Comparison of ENCODE assay signal across 13 cellular contexts in genomic region chr1:182761396-182762395, GRCh38. TPM values are rescaled to one million over a fixed set of nuclear protein-coding genes. Genes with fewer than 3 reads are reported as not detected.
DNase-seq lines count a peak whose midpoint lies in the region; ATAC-seq, FAIRE-seq and TF ChIP-seq lines count a peak whose summit lies in the region.
"Had no signal": no experiment of that assay in that cellular context is flagged by ENCODE, and none has a peak within 500 bp of the region (broad histone marks: within the 10 kb centered on the region; RNA-seq: fewer than 3 reads in every experiment).

No MANE protein-coding gene starts in this region.

- no peaks in the 10 kb centered on the region for H3K9me3 ChIP-seq in Karpas-422 (ENCODE audit: low read length)
- no peaks in the 10 kb centered on the region for H3K9me3 ChIP-seq in T-helper 17 cell (ENCODE audit: control insufficient read depth, low read length, poor library complexity, severe bottlenecking)
- no peaks in the 10 kb centered on the region for H3K9me3 ChIP-seq in upper lobe of right lung
- H3K9me3 ChIP-seq: sigmoid colon, tibial artery had no signal

- no peak for TF ChIP-seq CTCF in epithelial cell of esophagus (IDR thresholded peaks at IDR 0.05; ENCODE audit: insufficient read depth, low read depth, low read length, missing control alignments)
- TF ChIP-seq CTCF in upper lobe of right lung (IDR thresholded peaks at IDR 0.05), result no peak

- no peak overlapping the region for H3K27ac ChIP-seq in Karpas-422 (ENCODE audit: low read length)
- H3K27ac ChIP-seq in upper lobe of right lung, result no peak overlapping the region
- H3K27ac ChIP-seq: sigmoid colon, SK-N-MC, tibial artery had no signal

- H3K4me1 Mint-ChIP-seq in stimulated activated naive CD8-positive, alpha-beta T cell treated with anti-CD3 and anti-CD28 coated beads, Interleukin-15, amount 100 ng/mL, for 72 hours, result peaks cover 13% of the 10 kb centered on the region
- no peaks in the 10 kb centered on the region for H3K4me1 Mint-ChIP-seq in T-helper 17 cell
- H3K4me1 Mint-ChIP-seq: CD8-positive, alpha-beta memory T cell had no signal

- no peaks in the 10 kb centered on the region for H3K36me3 Mint-ChIP-seq in T-helper 17 cell (ENCODE audit: low read depth)

- no peak overlapping the region for H3K4me2 ChIP-seq in Karpas-422 (ENCODE audit: low read depth, low read length, poor library complexity, severe bottlenecking)

- no peak for TF ChIP-seq POLR2A in H54 (IDR thresholded peaks at IDR 0.05; ENCODE audit: low read depth, low read length)

- H3K36me3 ChIP-seq in Karpas-422 (ENCODE audit: insufficient read depth, low read length) (no peaks in the 10 kb centered on the region), upper lobe of right lung (no peaks in the 10 kb centered on the region)
- H3K36me3 ChIP-seq: sigmoid colon, tibial artery had no signal

- peak; percentile 56 for ATAC-seq in stimulated activated naive CD8-positive, alpha-beta T cell treated with anti-CD3 and anti-CD28 coated beads, Interleukin-15, amount 100 ng/mL, for 72 hours
- ATAC-seq in stimulated activated naive CD8-positive, alpha-beta T cell treated with anti-CD3 and anti-CD28 coated beads, Interleukin-15, Interleukin-2, amounts not matched to agents 100 U/mL and 50 U/mL, for 24 hours, result no peak
- ATAC-seq in T-helper 17 cell (no peak), upper lobe of right lung (no peak)

- H3K27me3 Mint-ChIP-seq in stimulated activated naive CD8-positive, alpha-beta T cell treated with anti-CD3 and anti-CD28 coated beads, Interleukin-15, amount 100 ng/mL, for 72 hours, result peaks cover 38% of the 10 kb centered on the region
- peaks cover 20% of the 10 kb centered on the region for H3K27me3 Mint-ChIP-seq in T-helper 17 cell

- no peaks in the 10 kb centered on the region for H3K9me2 ChIP-seq in Karpas-422 (replicated peaks; ENCODE audit: insufficient read depth, low read length)

- DNase-seq in stimulated activated naive CD8-positive, alpha-beta T cell treated with anti-CD3 and anti-CD28 coated beads, Interleukin-15, amount 100 ng/mL, for 72 hours, result peak in 1 of 2 donors; percentile 25
- no peak for DNase-seq in stimulated activated naive CD8-positive, alpha-beta T cell treated with anti-CD3 and anti-CD28 coated beads, Interleukin-15, Interleukin-2, amounts not matched to agents 100 U/mL and 50 U/mL, for 24 hours
- peak; percentile 56 for DNase-seq in NCI-H446 treated with DMSO at 0.1 percent for 48 hours (lab: John Stamatoyannopoulos, UW)
- DNase-seq in epithelial cell of esophagus (ENCODE audit: low read depth), result peak; percentile 63
- DNase-seq in H54 (ENCODE audit: insufficient read length, low spot score), result no peak
- DNase-seq in Karpas-422, result no peak
- DNase-seq in T-helper 17 cell, result no peak
- DNase-seq in upper lobe of right lung, result no peak
- DNase-seq: CD8-positive, alpha-beta memory T cell; sigmoid colon; tibial artery had no signal

- peaks cover 7% of the 10 kb centered on the region for H3K4me1 ChIP-seq in Karpas-422 (ENCODE audit: low read length)
- H3K4me1 ChIP-seq in upper lobe of right lung, result no peaks in the 10 kb centered on the region

- no peaks in the 10 kb centered on the region for H3K79me2 ChIP-seq in Karpas-422 (ENCODE audit: low read length)

- H3K27ac Mint-ChIP-seq in stimulated activated naive CD8-positive, alpha-beta T cell treated with anti-CD3 and anti-CD28 coated beads, Interleukin-15, amount 100 ng/mL, for 72 hours, result peak overlapping the region; percentile 41 to 86
- H3K27ac Mint-ChIP-seq in T-helper 17 cell, result no peak overlapping the region
- H3K27ac Mint-ChIP-seq: CD8-positive, alpha-beta memory T cell had no signal

- H3K4me3 ChIP-seq in epithelial cell of esophagus (ENCODE audit: low read length), result no peak overlapping the region
- H3K4me3 ChIP-seq in Karpas-422 (ENCODE audit: low read length), result no peak overlapping the region
- H3K4me3 ChIP-seq in upper lobe of right lung, result no peak overlapping the region
- H3K4me3 ChIP-seq: sigmoid colon, SK-N-MC, tibial artery had no signal

- intact Hi-C loops in upper lobe of right lung (cut with DNase I), result no loop called here

- H2AFZ ChIP-seq in Karpas-422 (ENCODE audit: low read length), result no peak overlapping the region

- no peak overlapping the region for H3K9ac ChIP-seq in Karpas-422 (ENCODE audit: low read length)

- H3K4me3 Mint-ChIP-seq in stimulated activated naive CD8-positive, alpha-beta T cell treated with anti-CD3 and anti-CD28 coated beads, Interleukin-15, amount 100 ng/mL, for 72 hours, result no peak overlapping the region
- no peak overlapping the region for H3K4me3 Mint-ChIP-seq in T-helper 17 cell
- H3K4me3 Mint-ChIP-seq: CD8-positive, alpha-beta memory T cell had no signal

- H3K27me3 ChIP-seq in Karpas-422 (ENCODE audit: low read length) (no peaks in the 10 kb centered on the region), upper lobe of right lung (no peaks in the 10 kb centered on the region)
- H3K27me3 ChIP-seq: sigmoid colon, tibial artery had no signal

- H3K9me3 Mint-ChIP-seq in stimulated activated naive CD8-positive, alpha-beta T cell treated with anti-CD3 and anti-CD28 coated beads, Interleukin-15, amount 100 ng/mL, for 72 hours, result peaks cover 0 to 11% of the 10 kb centered on the region in 2 donors

- FAIRE-seq in H54 (lab: Jason Lieb, UNC), result no peak
- FAIRE-seq: endometrium had no signal

- no peaks in the 10 kb centered on the region for H4K20me1 ChIP-seq in Karpas-422 (ENCODE audit: insufficient read depth, low read depth, low read length)

RNA-seq across cellular contexts. Expression of gene NPL, which starts 27.9 kb away (rescaled TPM):
- 3.2 TPM in 2 replicates for total RNA-seq in Karpas-422 (2014; rRNA removed; shearing (Covaris generic); ENCODE audit: low replicate concordance)
- 1 to 10 TPM; 3.0 to 4.7 TPM for total RNA-seq in T-helper 17 cell
- total RNA-seq in upper lobe of right lung, result 44.5 TPM

Comparison
In these comparisons a context has a peak if more than half of its experiments do, and no peak if none do; other contexts are left out.
1. DNase-seq: peak in NCI-H446 treated with DMSO at 0.1 percent for 48 hours (single experiment) and epithelial cell of esophagus (single experiment); none in stimulated activated naive CD8-positive, alpha-beta T cell treated with anti-CD3 and anti-CD28 coated beads, Interleukin-15, Interleukin-2, amounts not matched to agents 100 U/mL and 50 U/mL, for 24 hours (single experiment), H54 (single experiment), Karpas-422 (single experiment), T-helper 17 cell (0 of 3) and upper lobe of right lung (single experiment).